ENCODE assay signal across 11 cellular contexts in the genomic region with DNA sequence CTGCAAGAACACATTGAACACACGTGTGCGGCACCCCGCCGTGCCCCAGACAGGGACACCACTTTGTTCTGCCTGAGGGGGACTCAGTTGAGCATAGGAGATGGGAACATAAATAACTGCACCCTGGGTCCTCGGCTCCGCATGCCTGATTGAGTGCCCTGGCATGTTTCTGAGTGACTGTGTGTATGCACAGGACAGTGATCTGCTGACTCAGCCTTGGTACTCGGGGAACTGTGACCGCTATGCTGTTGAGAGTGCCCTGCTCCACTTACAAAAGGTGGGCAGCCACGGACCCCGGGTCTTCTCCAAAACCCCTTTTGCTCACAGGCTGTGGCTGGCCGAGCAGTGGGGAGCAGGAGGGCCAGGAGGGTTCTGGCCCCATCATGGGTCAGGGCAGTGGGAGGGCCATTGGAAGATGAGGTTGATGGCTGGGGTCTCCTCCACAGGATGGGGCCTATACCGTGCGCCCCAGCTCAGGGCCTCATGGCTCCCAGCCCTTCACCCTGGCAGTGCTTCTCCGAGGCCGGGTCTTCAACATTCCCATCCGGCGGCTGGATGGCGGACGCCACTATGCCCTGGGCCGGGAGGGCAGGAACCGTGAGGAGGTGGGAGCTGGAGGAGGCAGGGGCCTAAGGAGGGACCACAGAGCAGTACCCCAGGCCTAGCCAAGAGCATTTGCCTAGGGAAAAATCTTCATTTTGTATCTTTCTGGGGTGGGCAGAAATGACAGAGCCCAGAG. TPM values are rescaled to one million over a fixed set of nuclear protein-coding genes. Genes with fewer than 3 reads are reported as not detected.
DNase-seq lines count a peak whose midpoint lies in the region; ATAC-seq and TF ChIP-seq lines count a peak whose summit lies in the region.
"Had no signal": no experiment of that assay in that cellular context is flagged by ENCODE, and none has a peak within 500 bp of the region (broad histone marks: within the 10 kb centered on the region; RNA-seq: fewer than 3 reads in every experiment).

No MANE protein-coding gene starts in this region.

- peak overlapping the region in 2 of 8 donors; percentile 84 to 91 for H3K27ac Mint-ChIP-seq in CD8-positive, alpha-beta memory T cell
- no peak overlapping the region for H3K27ac Mint-ChIP-seq in activated CD8-positive, alpha-beta memory T cell treated with anti-CD3 and anti-CD28 coated beads, Interleukin-2, amount 10 ng/mL, durations not matched to agents 7 days and 5 days
- H3K27ac Mint-ChIP-seq: HFFc6 had no signal

- no peak for TF ChIP-seq CTCF in right atrium auricular region (IDR thresholded peaks at IDR 0.05)

- peaks cover 12 to 27% (median 17%) of the 10 kb centered on the region in 3 donors for H3K4me1 Mint-ChIP-seq in CD8-positive, alpha-beta memory T cell
- H3K4me1 Mint-ChIP-seq in activated CD8-positive, alpha-beta memory T cell treated with anti-CD3 and anti-CD28 coated beads, Interleukin-2, amount 10 ng/mL, durations not matched to agents 7 days and 5 days, result peaks cover 29% of the 10 kb centered on the region

- no peaks in the 10 kb centered on the region for H3K36me3 ChIP-seq in NT2/D1 (ENCODE audit: insufficient read depth, insufficient read length, low read length)
- H3K36me3 ChIP-seq in right atrium auricular region, result no peaks in the 10 kb centered on the region
- no peaks in the 10 kb centered on the region for H3K36me3 ChIP-seq in rectal smooth muscle tissue (ENCODE audit: control insufficient read depth, insufficient read depth, low read length)
- no peaks in the 10 kb centered on the region for H3K36me3 ChIP-seq in CD8-positive, alpha-beta memory T cell (ENCODE audit: insufficient read depth, low read length)

- H3K4me3 ChIP-seq in NT2/D1 (ENCODE audit: insufficient read length, low read depth), result no peak overlapping the region
- H3K4me3 ChIP-seq in right atrium auricular region, result no peak overlapping the region
- H3K4me3 ChIP-seq in rectal smooth muscle tissue (ENCODE audit: low read length), result no peak overlapping the region
- H3K4me3 ChIP-seq in CD8-positive, alpha-beta memory T cell (ENCODE audit: low read length), result no peak overlapping the region

- H3K4me3 Mint-ChIP-seq in CD8-positive, alpha-beta memory T cell, result no peak overlapping the region
- H3K4me3 Mint-ChIP-seq in activated CD8-positive, alpha-beta memory T cell treated with anti-CD3 and anti-CD28 coated beads, Interleukin-2, amount 10 ng/mL, durations not matched to agents 7 days and 5 days, result no peak overlapping the region
- H3K4me3 Mint-ChIP-seq: HFFc6 had no signal

- H3K27ac ChIP-seq in right atrium auricular region (peak overlapping the region; percentile 95 to 97), rectal smooth muscle tissue (ENCODE audit: low read depth, low read length) (peak overlapping the region; percentile 48)
- H3K27ac ChIP-seq in CD8-positive, alpha-beta memory T cell (ENCODE audit: low read depth, low read length), result no peak overlapping the region

- in situ Hi-C loops in ACHN (cut with HindIII; ENCODE audit: low pct_ligation_motif_present, low pct_unique_long_range_greater_than_20kb, low sequenced_read_pairs), result no loop called here

- H3K27me3 Mint-ChIP-seq in CD8-positive, alpha-beta memory T cell, result no peaks in the 10 kb centered on the region
- H3K27me3 Mint-ChIP-seq in activated CD8-positive, alpha-beta memory T cell treated with anti-CD3 and anti-CD28 coated beads, Interleukin-2, amount 10 ng/mL, durations not matched to agents 7 days and 5 days, result no peaks in the 10 kb centered on the region

- H3K4me1 ChIP-seq in NT2/D1 (ENCODE audit: insufficient read depth, insufficient read length) (peaks cover 35% of the 10 kb centered on the region), right atrium auricular region (peaks cover 0 to 66% of the 10 kb centered on the region in 2 donors), rectal smooth muscle tissue (ENCODE audit: control insufficient read depth, insufficient read depth, low read length) (peaks cover 20% of the 10 kb centered on the region)
- H3K4me1 ChIP-seq in CD8-positive, alpha-beta memory T cell (ENCODE audit: insufficient read depth, low read length), result peaks cover 22% of the 10 kb centered on the region

- CTCF ChIA-PET in CD8-positive, alpha-beta memory T cell (lab: Charles Lee), result interaction anchor here (1.1 kb wide), 1 partner anchor 369 kb away, joined by 3 read pairs; no protein-coding TSS in a partner anchor
- CTCF ChIA-PET in activated CD8-positive, alpha-beta memory T cell treated with anti-CD3 and anti-CD28 coated beads, Interleukin-2, amount 10 ng/mL, durations not matched to agents 7 days and 5 days (lab: Charles Lee), result interaction anchor here (1.1 to 27.1 kb wide), 2 partner anchors 14 to 111 kb away, joined by 4 to 458 read pairs; partner anchors contain the start of gene MAT2A

- no peaks in the 10 kb centered on the region for H3K9me3 Mint-ChIP-seq in CD8-positive, alpha-beta memory T cell
- H3K9me3 Mint-ChIP-seq in activated CD8-positive, alpha-beta memory T cell treated with anti-CD3 and anti-CD28 coated beads, Interleukin-2, amount 10 ng/mL, durations not matched to agents 7 days and 5 days (ENCODE audit: low read depth), result no peaks in the 10 kb centered on the region
- H3K9me3 Mint-ChIP-seq: HFFc6 had no signal

- H3K36me3 Mint-ChIP-seq in CD8-positive, alpha-beta memory T cell, result no peaks in the 10 kb centered on the region
- no peaks in the 10 kb centered on the region for H3K36me3 Mint-ChIP-seq in activated CD8-positive, alpha-beta memory T cell treated with anti-CD3 and anti-CD28 coated beads, Interleukin-2, amount 10 ng/mL, durations not matched to agents 7 days and 5 days

- no peaks in the 10 kb centered on the region for H3K27me3 ChIP-seq in NT2/D1 (ENCODE audit: insufficient read depth, insufficient read length)
- no peaks in the 10 kb centered on the region for H3K27me3 ChIP-seq in right atrium auricular region
- no peaks in the 10 kb centered on the region for H3K27me3 ChIP-seq in rectal smooth muscle tissue (ENCODE audit: control insufficient read depth, insufficient read depth, low read length)
- H3K27me3 ChIP-seq in CD8-positive, alpha-beta memory T cell (ENCODE audit: insufficient read depth, low read length, poor library complexity, severe bottlenecking), result no peaks in the 10 kb centered on the region

- no peak for ATAC-seq in HG03196 (IDR thresholded peaks at IDR 0.05; ENCODE audit: unreplicated experiment)
- ATAC-seq in activated CD8-positive, alpha-beta memory T cell treated with anti-CD3 and anti-CD28 coated beads, Interleukin-2, amount 10 ng/mL, durations not matched to agents 7 days and 5 days, result no peak

- H3K9me3 ChIP-seq in NT2/D1 (ENCODE audit: insufficient read depth, low read length), result no peaks in the 10 kb centered on the region
- H3K9me3 ChIP-seq in right atrium auricular region, result no peaks in the 10 kb centered on the region
- no peaks in the 10 kb centered on the region for H3K9me3 ChIP-seq in CD8-positive, alpha-beta memory T cell (ENCODE audit: low read length)

- H3K9ac ChIP-seq in NT2/D1 (ENCODE audit: insufficient read length, low read depth), result peak overlapping the region; percentile 4
- H3K9ac ChIP-seq in rectal smooth muscle tissue (ENCODE audit: low read length), result no peak overlapping the region

- peak; percentile 64 for DNase-seq in ACHN
- DNase-seq in NT2/D1 (ENCODE audit: low read depth, low spot score), result no peak
- no peak for DNase-seq in right atrium auricular region (ENCODE audit: low spot score)
- no peak for DNase-seq in COR-L47 (lab: John Stamatoyannopoulos, UW)
- DNase-seq in CD8-positive, alpha-beta memory T cell, result no peak
- no peak for DNase-seq in activated CD8-positive, alpha-beta memory T cell treated with anti-CD3 and anti-CD28 coated beads, Interleukin-2, amount 10 ng/mL, durations not matched to agents 7 days and 5 days
- DNase-seq: effector memory CD4-positive, alpha-beta T cell; HFFc6 had no signal

- POLR2A ChIA-PET in CD8-positive, alpha-beta memory T cell (lab: Charles Lee), result no interaction called here

RNA-seq across cellular contexts. Expression of gene SH2D6, which starts 16.9 kb away (rescaled TPM):
- total RNA-seq in right atrium auricular region, result not detected
- total RNA-seq in CD8-positive, alpha-beta memory T cell, result 1 to 10 TPM in 1 of 2 experiments, under 1 TPM in 1; 0.63 to 1.4 TPM
- not detected for polyA plus RNA-seq in CD8-positive, alpha-beta memory T cell
- total RNA-seq in activated CD8-positive, alpha-beta memory T cell treated with anti-CD3 and anti-CD28 coated beads, Interleukin-2, amount 10 ng/mL, durations not matched to agents 7 days and 5 days, result under 1 TPM; 0.52 to 0.82 TPM
- total RNA-seq: mesenteric fat pad had no signal

RNA-seq across cellular contexts. Expression of gene CAPG, which starts 25.2 kb away (rescaled TPM):
- total RNA-seq in right atrium auricular region, result 10 to 100 TPM in 1 of 2 donors, 1 to 10 TPM in 1; 8.7 to 43.4 TPM
- total RNA-seq in CD8-positive, alpha-beta memory T cell, result 10 to 100 TPM; 22.3 to 22.8 TPM
- polyA plus RNA-seq in CD8-positive, alpha-beta memory T cell, result 36.0 TPM
- 100 to 1,000 TPM; 204 to 211 TPM for total RNA-seq in activated CD8-positive, alpha-beta memory T cell treated with anti-CD3 and anti-CD28 coated beads, Interleukin-2, amount 10 ng/mL, durations not matched to agents 7 days and 5 days

Comparison
In these comparisons a context has a peak if more than half of its experiments do, and no peak if none do; other contexts are left out.
1. RNA of gene CAPG, which starts 25.2 kb away (total RNA-seq): 204 to 211 TPM in activated CD8-positive, alpha-beta memory T cell treated with anti-CD3 and anti-CD28 coated beads, Interleukin-2, amount 10 ng/mL, durations not matched to agents 7 days and 5 days; 8.7 to 43.4 TPM in right atrium auricular region and 22.3 to 22.8 TPM in CD8-positive, alpha-beta memory T cell; every median in the first group is over 4 times any median in the second.